In genomic region chr11:8330416-8330815, GRCh38 we compare ENCODE assay signal across 22 cellular contexts.
DNase-seq lines count a peak whose midpoint lies in the region; TF ChIP-seq lines count a peak whose summit lies in the region.
"Had no signal": no experiment of that assay in that cellular context is flagged by ENCODE, and none has a peak within 500 bp of the region (broad histone marks: within the 10 kb centered on the region; RNA-seq: fewer than 3 reads in every experiment).

No MANE protein-coding gene starts in this region.

- H3K27ac ChIP-seq in SK-N-MC (no peak overlapping the region), smooth muscle cell (ENCODE audit: low read depth) (no peak overlapping the region)
- H3K27ac ChIP-seq: C4-2B, HL-60 had no signal

- H2AFZ ChIP-seq in smooth muscle cell (ENCODE audit: low read depth), result no peak overlapping the region

- H3K4me3 ChIP-seq in SK-N-MC (peak overlapping the region; percentile 57), smooth muscle cell (no peak overlapping the region)
- H3K4me3 ChIP-seq: K562, MG63 had no signal

- no peak overlapping the region for H3K9ac ChIP-seq in SK-N-MC (ENCODE audit: insufficient read length)
- no peak overlapping the region for H3K9ac ChIP-seq in smooth muscle cell (ENCODE audit: low read depth)
- H3K9ac ChIP-seq: SK-N-SH had no signal

- H3F3A ChIP-seq in smooth muscle cell (ENCODE audit: low read depth), result no peaks in the 10 kb centered on the region

- DNase-seq in DMS79 treated with DMSO at 0.1 percent for 48 hours (lab: John Stamatoyannopoulos, UW) (peak; percentile 49), DMS79 (lab: John Stamatoyannopoulos, UW) (no peak), SK-N-MC (ENCODE audit: low read depth, low spot score) (no peak), kidney tubule cell (ENCODE audit: low spot score) (peak; percentile 18), renal cortical epithelial cell (ENCODE audit: low read depth) (peak; percentile 42), smooth muscle cell (lab: John Stamatoyannopoulos, UW; ENCODE audit: unreplicated experiment) (no peak), RKO (ENCODE audit: low spot score) (no peak), mesenteric fat pad (ENCODE audit: low spot score) (no peak)
- DNase-seq: 8988T, DND-41, GOT3, HCEC 1CT, MG63, NCI-H2029 treated with DMSO at 0.1 percent for 48 hours, NCI-H2171, NCI-H345, RPMI8226, SHP77 treated with DMSO at 0.1 percent for 48 hours had no signal

- no peaks in the 10 kb centered on the region for H3K9me3 ChIP-seq in SK-N-MC (ENCODE audit: low read depth, low read length)
- H3K9me3 ChIP-seq in smooth muscle cell (replicated peaks; ENCODE audit: low read depth), result no peaks in the 10 kb centered on the region
- H3K9me3 ChIP-seq: MG63, SK-N-SH had no signal

- H4K20me1 ChIP-seq in smooth muscle cell (ENCODE audit: low read depth), result no peaks in the 10 kb centered on the region

- no peaks in the 10 kb centered on the region for H3K79me2 ChIP-seq in smooth muscle cell (ENCODE audit: low read depth)

- WGBS in smooth muscle cell (ENCODE audit: low lambda C conversion rate), result 95% methylated on average over 4 of the region's 11 CpGs

- H3K36me3 ChIP-seq in SK-N-MC (ENCODE audit: insufficient read depth, low read length) (no peaks in the 10 kb centered on the region), smooth muscle cell (ENCODE audit: low read depth) (no peaks in the 10 kb centered on the region)
- H3K36me3 ChIP-seq: MG63 had no signal

- no peak overlapping the region for H3K4me2 ChIP-seq in smooth muscle cell
- H3K4me2 ChIP-seq: SK-N-SH had no signal

- H3K27me3 ChIP-seq in smooth muscle cell (ENCODE audit: low read depth), result no peaks in the 10 kb centered on the region
- H3K27me3 ChIP-seq: MG63 had no signal

- no peak for TF ChIP-seq CTCF in smooth muscle cell (IDR thresholded peaks at IDR 0.05; ENCODE audit: borderline replicate concordance, insufficient read depth, poor library complexity, severe bottlenecking)

- H3K4me1 ChIP-seq in smooth muscle cell (ENCODE audit: low read depth), result peaks cover 30% of the 10 kb centered on the region

Comparison
In these comparisons a context has a peak if more than half of its experiments do, and no peak if none do; other contexts are left out.
1. DNase-seq: peak in DMS79 treated with DMSO at 0.1 percent for 48 hours (single experiment), kidney tubule cell (single experiment) and renal cortical epithelial cell (single experiment); none in DMS79 (single experiment), SK-N-MC (single experiment), smooth muscle cell (single experiment), RKO (single experiment) and mesenteric fat pad (single experiment).